Comparison of ENCODE assay signal across 17 cellular contexts in the genomic region with DNA sequence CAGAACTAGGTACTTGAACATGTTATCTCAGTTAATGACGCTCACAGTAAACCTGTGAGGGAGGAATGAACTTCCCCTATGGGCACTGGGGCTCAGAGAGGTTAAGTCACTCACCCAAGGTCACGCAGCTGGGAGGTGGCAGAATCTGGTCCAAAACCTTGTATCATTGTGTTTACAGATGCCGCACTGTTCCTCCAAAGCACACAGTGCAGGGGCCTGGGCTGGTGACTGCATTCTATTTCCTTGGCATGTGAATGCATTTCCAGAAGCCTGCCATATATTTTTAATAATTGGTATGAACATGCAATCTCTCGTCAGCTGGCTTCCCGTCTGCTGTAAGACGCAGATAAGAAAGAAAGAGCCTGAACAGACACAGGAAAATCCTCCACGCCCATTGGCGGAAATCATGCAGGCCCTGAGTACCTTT.
"Had no signal": no experiment of that assay in that cellular context is flagged by ENCODE, and none has a peak within 500 bp of the region (broad histone marks: within the 10 kb centered on the region; RNA-seq: fewer than 3 reads in every experiment).

No MANE protein-coding gene starts in this region.

- H3K27me3 ChIP-seq: cardiac muscle cell, thyroid gland had no signal

- H3K4me1 ChIP-seq: left ventricle myocardium inferior, thyroid gland had no signal

- H3K9me3 ChIP-seq: spleen, thyroid gland had no signal

- H3K27ac ChIP-seq: cardiac muscle cell, left ventricle myocardium inferior, spleen, thyroid gland, WERI-Rb-1 had no signal

- H3K4me3 ChIP-seq: cardiac muscle cell, left ventricle myocardium inferior, spleen, thyroid gland had no signal

- DNase-seq: activated CD4-positive, alpha-beta T cell treated with anti-CD3 and anti-CD28 coated beads for 1 hour; activated CD4-positive, alpha-beta T cell treated with anti-CD3 and anti-CD28 coated beads, Interleukin-2, amount 50 U/mL, for 4 hours; activated T-cell treated with anti-CD3 and anti-CD28 coated beads for 4 hours; amniotic stem cell; effector memory CD4-positive, alpha-beta T cell; left ventricle myocardium inferior; mammary epithelial cell; midbrain; retina; spleen; stimulated activated naive CD4-positive, alpha-beta T cell treated with Interleukin-2 at 50 U/mL for 16 hours; T-helper 1 cell; T-helper 9 cell; thyroid gland had no signal

- FAIRE-seq: frontal cortex had no signal

- H3K36me3 ChIP-seq: cardiac muscle cell, left ventricle myocardium inferior, spleen, thyroid gland had no signal
